16 cellular contexts compared by ENCODE assay signal in the genomic region with DNA sequence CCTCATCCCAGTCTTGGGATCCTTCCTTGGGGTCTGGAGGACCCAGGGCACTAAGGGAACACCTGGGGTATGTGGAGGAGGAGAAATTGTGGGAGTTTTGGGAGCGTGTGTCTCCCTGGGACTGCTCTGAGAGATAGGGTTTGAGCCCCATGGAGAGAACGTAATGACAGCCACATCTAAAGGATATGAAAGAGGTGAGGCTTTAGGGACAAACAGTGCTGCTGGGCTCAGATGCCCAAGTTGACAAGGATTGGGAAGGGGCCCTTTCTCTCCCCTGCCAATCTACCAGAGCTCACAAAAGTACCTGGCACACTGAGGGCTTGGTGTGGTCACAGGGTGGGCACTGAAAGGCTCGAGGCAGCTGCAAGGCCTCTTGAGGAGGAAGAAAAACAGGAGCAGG. TPM values are rescaled to one million over a fixed set of nuclear protein-coding genes. Genes with fewer than 3 reads are reported as not detected.
A peak's percentile ranks its signal among the peaks of the same experiment; 100 is the strongest.
DNase-seq lines count a peak whose midpoint lies in the region; ATAC-seq and TF ChIP-seq lines count a peak whose summit lies in the region.
"Had no signal": no experiment of that assay in that cellular context is flagged by ENCODE, and none has a peak within 500 bp of the region (broad histone marks: within the 10 kb centered on the region; RNA-seq: fewer than 3 reads in every experiment).

No MANE protein-coding gene starts in this region.

- 97% methylated on average over 3 of the region's 3 CpGs for WGBS in mammary epithelial cell (ENCODE audit: low coverage, missing lambda C conversion rate)

- H3K79me2 ChIP-seq in mammary epithelial cell (ENCODE audit: insufficient read depth, low read length) (no peaks in the 10 kb centered on the region), parathyroid adenoma (no peaks in the 10 kb centered on the region)

- no peaks in the 10 kb centered on the region for H3K27me3 ChIP-seq in breast epithelium
- no peaks in the 10 kb centered on the region for H3K27me3 ChIP-seq in mammary epithelial cell (ENCODE audit: insufficient read depth, low read length)
- no peaks in the 10 kb centered on the region for H3K27me3 ChIP-seq in parathyroid adenoma (ENCODE audit: control insufficient read depth, insufficient read depth, low read length)
- H3K27me3 ChIP-seq in vagina, result no peaks in the 10 kb centered on the region
- H3K27me3 ChIP-seq: SJCRH30 had no signal

- H3K4me2 ChIP-seq in mammary epithelial cell (ENCODE audit: insufficient read depth, low read depth, low read length) (no peak overlapping the region), parathyroid adenoma (ENCODE audit: low read length) (no peak overlapping the region)
- H3K4me2 ChIP-seq: PC-9 had no signal

- no peaks in the 10 kb centered on the region for H4K20me1 ChIP-seq in mammary epithelial cell (ENCODE audit: insufficient read depth, low read length)

- ATAC-seq in GM18873 (IDR thresholded peaks at IDR 0.05; ENCODE audit: low FRiP score, unreplicated experiment) (no peak), HG03457 (IDR thresholded peaks at IDR 0.05; ENCODE audit: unreplicated experiment) (no peak)

- H3K4me3 ChIP-seq in breast epithelium, result no peak overlapping the region
- no peak overlapping the region for H3K4me3 ChIP-seq in mammary epithelial cell (replicated peaks in 1 of 3; ENCODE audit: insufficient read depth in 1 of 3, low read depth in 2 of 3, low read length in 3 of 3)
- no peak overlapping the region for H3K4me3 ChIP-seq in coronary artery
- no peak overlapping the region for H3K4me3 ChIP-seq in parathyroid adenoma (ENCODE audit: low read depth, low read length)
- no peak overlapping the region for H3K4me3 ChIP-seq in vagina
- H3K4me3 ChIP-seq: PC-9, SJCRH30 had no signal

- H3K36me3 ChIP-seq in breast epithelium (no peaks in the 10 kb centered on the region), mammary epithelial cell (ENCODE audit: insufficient read depth, low read length) (no peaks in the 10 kb centered on the region), parathyroid adenoma (ENCODE audit: control insufficient read depth, insufficient read depth, low read length) (no peaks in the 10 kb centered on the region), vagina (no peaks in the 10 kb centered on the region)
- H3K36me3 ChIP-seq: SJCRH30 had no signal

- DNase-seq in breast epithelium (ENCODE audit: low spot score in 2 of 2), result no peak
- no peak for DNase-seq in mammary epithelial cell
- DNase-seq in coronary artery (ENCODE audit: low spot score), result peak; percentile 52
- DNase-seq in vagina (ENCODE audit: extremely low spot score in 2 of 2), result peak in 1 of 2 donors; percentile 82
- no peak for DNase-seq in stimulated activated CD4-positive, alpha-beta T cell treated with anti-CD3 and anti-CD28 coated beads, Interleukin-4, amount 100 ng/mL, for 4 hours
- DNase-seq: H7, NCI-H1436, NCI-H1930, PC-9, SJCRH30 had no signal

- TF ChIP-seq CTCF in breast epithelium (IDR thresholded peaks at IDR 0.05), result no peak
- TF ChIP-seq CTCF in mammary epithelial cell (conservative IDR thresholded peaks at IDR 0.05 in 1 of 2, IDR thresholded peaks at IDR 0.05 in 1 of 2; ENCODE audit: extremely low read depth in 1 of 2, insufficient read depth in 1 of 2, low read depth in 1 of 2, low read length in 2 of 2), result no peak
- TF ChIP-seq CTCF in coronary artery (IDR thresholded peaks at IDR 0.05), result no peak
- no peak for TF ChIP-seq CTCF in parathyroid adenoma (IDR thresholded peaks at IDR 0.05)
- TF ChIP-seq CTCF in vagina (IDR thresholded peaks at IDR 0.05), result no peak

- dilution Hi-C loops in mammary epithelial cell (cut with HindIII; ENCODE audit: low sequenced_read_pairs), result loop anchor here (5.0 to 10.0 kb wide), 2 partner anchors 35 to 58 kb away; a partner anchor contains a TSS

- BruUV-seq in mammary epithelial cell (replicated peaks; lab: Mats Ljungman, UMichigan), result no TSS peak

- peaks cover 0 to 15% of the 10 kb centered on the region in 2 donors for H3K4me1 ChIP-seq in breast epithelium
- H3K4me1 ChIP-seq in mammary epithelial cell (ENCODE audit: insufficient read depth, low read length), result peaks cover 18% of the 10 kb centered on the region
- peaks cover 12% of the 10 kb centered on the region for H3K4me1 ChIP-seq in parathyroid adenoma
- peaks cover 27% of the 10 kb centered on the region for H3K4me1 ChIP-seq in vagina
- H3K4me1 ChIP-seq: SJCRH30 had no signal

- H3K9ac ChIP-seq in mammary epithelial cell (ENCODE audit: insufficient read depth, low read length), result no peak overlapping the region
- H3K9ac ChIP-seq in parathyroid adenoma, result no peak overlapping the region

- TF ChIP-seq POLR2A in breast epithelium (IDR thresholded peaks at IDR 0.05) (no peak), vagina (IDR thresholded peaks at IDR 0.05) (no peak)

- H3K27ac ChIP-seq in breast epithelium (peak overlapping the region; percentile 66 to 76), mammary epithelial cell (ENCODE audit: insufficient read depth, low read depth, low read length) (no peak overlapping the region), coronary artery (peak overlapping the region in 1 of 2 donors; percentile 68), parathyroid adenoma (peak overlapping the region; percentile 57), vagina (peak overlapping the region; percentile 51)
- H3K27ac ChIP-seq: 22Rv1, PC-9, SJCRH30 had no signal

- intact Hi-C loops in breast epithelium (cut with DNase I; ENCODE audit: low total_unique reads), result no loop called here
- intact Hi-C loops in mammary epithelial cell (cut with micrococcal nuclease), result no loop called here
- intact Hi-C loops in vagina (cut with DNase I), result no loop called here

- no peaks in the 10 kb centered on the region for H3K9me3 ChIP-seq in breast epithelium
- no peaks in the 10 kb centered on the region for H3K9me3 ChIP-seq in mammary epithelial cell (replicated peaks; ENCODE audit: insufficient read depth, low read length)
- H3K9me3 ChIP-seq in parathyroid adenoma (ENCODE audit: control insufficient read depth, low read length), result no peaks in the 10 kb centered on the region
- H3K9me3 ChIP-seq in vagina, result no peaks in the 10 kb centered on the region
- H3K9me3 ChIP-seq: SJCRH30 had no signal

- H2AFZ ChIP-seq in mammary epithelial cell (ENCODE audit: low read depth, low read length) (no peak overlapping the region), parathyroid adenoma (no peak overlapping the region)
- H2AFZ ChIP-seq: PC-9 had no signal

- in situ Hi-C loops in mammary epithelial cell (cut with MboI; ENCODE audit: low sequenced_read_pairs in 2 of 2), result loop anchor here in 1 of 2 donors (5.0 kb wide), 1 partner anchor 60 kb away; no protein-coding TSS in a partner anchor

- CTCF ChIA-PET in mammary epithelial cell (lab: Charles Lee; ENCODE audit: low non-redundant PET), result no interaction called here

RNA-seq across cellular contexts. Expression of a gene that starts 13.3 kb away (rescaled TPM):
- total RNA-seq in breast epithelium (1 to 10 TPM; 3.2 to 9.5 (median 6.7) TPM), mammary epithelial cell (10 to 100 TPM; 10.2 to 19.1 TPM), vagina (28.0 TPM)
- polyA plus RNA-seq in mammary epithelial cell, result 29.0 TPM
- 9.8 TPM for polyA minus RNA-seq in mammary epithelial cell

RNA-seq across cellular contexts. Expression of a gene that starts 36.8 kb away (rescaled TPM):
- total RNA-seq in breast epithelium (1 to 10 TPM in 1 of 3 donors, under 1 TPM in 1, not detected in 1; 0.15 to 1.6 TPM), mammary epithelial cell (not detected), vagina (2.7 TPM)
- not detected for polyA plus RNA-seq in mammary epithelial cell
- polyA minus RNA-seq in mammary epithelial cell, result not detected
- total RNA-seq: H7, HT-29, M059J, PC-9 had no signal
